In the genomic region with DNA sequence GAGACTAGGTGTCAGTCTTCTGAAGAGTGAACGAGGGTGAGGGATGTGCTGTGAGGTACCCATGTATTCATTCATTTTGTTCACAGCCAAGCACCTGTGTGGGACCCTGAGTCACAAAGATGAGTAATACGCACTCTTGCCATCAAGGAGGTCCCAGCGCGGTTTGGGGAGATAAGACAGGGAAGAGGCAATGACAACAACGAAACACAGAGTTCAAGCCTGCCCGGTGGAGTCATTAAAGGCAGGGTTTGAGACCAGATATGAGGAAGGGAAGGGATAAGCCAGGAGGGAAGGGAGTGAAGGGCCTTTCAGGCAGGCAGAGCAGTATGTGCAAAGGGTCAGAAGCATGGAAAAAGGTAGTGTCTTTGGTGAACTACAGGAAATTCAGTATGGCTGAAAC, we compare ENCODE assay signal across 1 cellular context.
TF ChIP-seq lines count a peak whose summit lies in the region.

No MANE protein-coding gene starts in this region.

TF ChIP-seq in endothelial cell of umbilical vein, 7 proteins besides CTCF, POLR2A, EP300 and RAD21:
- no peak for TF ChIP-seq POLR2AphosphoS5 (IDR thresholded peaks at IDR 0.05; ENCODE audit: insufficient read depth, low read depth, low read length)
- no peak for TF ChIP-seq EZH2 (IDR thresholded peaks at IDR 0.05; ENCODE audit: borderline replicate concordance, low read depth, low read length, severe bottlenecking)
- no peak for TF ChIP-seq FOS (IDR thresholded peaks at IDR 0.05; ENCODE audit: borderline replicate concordance, insufficient read depth, low read length)
- TF ChIP-seq GATA2 (IDR thresholded peaks at IDR 0.05; ENCODE audit: insufficient read depth, insufficient read length, low read depth, low read length), result no peak
- no peak for TF ChIP-seq MYC (IDR thresholded peaks at IDR 0.05; ENCODE audit: low read depth, low read length)
- TF ChIP-seq JUN (IDR thresholded peaks at IDR 0.05; ENCODE audit: borderline replicate concordance, insufficient read depth, insufficient read length, low read depth), result no peak
- TF ChIP-seq MAX (IDR thresholded peaks at IDR 0.05; ENCODE audit: insufficient read depth, insufficient read length), result no peak
